In the genomic region with DNA sequence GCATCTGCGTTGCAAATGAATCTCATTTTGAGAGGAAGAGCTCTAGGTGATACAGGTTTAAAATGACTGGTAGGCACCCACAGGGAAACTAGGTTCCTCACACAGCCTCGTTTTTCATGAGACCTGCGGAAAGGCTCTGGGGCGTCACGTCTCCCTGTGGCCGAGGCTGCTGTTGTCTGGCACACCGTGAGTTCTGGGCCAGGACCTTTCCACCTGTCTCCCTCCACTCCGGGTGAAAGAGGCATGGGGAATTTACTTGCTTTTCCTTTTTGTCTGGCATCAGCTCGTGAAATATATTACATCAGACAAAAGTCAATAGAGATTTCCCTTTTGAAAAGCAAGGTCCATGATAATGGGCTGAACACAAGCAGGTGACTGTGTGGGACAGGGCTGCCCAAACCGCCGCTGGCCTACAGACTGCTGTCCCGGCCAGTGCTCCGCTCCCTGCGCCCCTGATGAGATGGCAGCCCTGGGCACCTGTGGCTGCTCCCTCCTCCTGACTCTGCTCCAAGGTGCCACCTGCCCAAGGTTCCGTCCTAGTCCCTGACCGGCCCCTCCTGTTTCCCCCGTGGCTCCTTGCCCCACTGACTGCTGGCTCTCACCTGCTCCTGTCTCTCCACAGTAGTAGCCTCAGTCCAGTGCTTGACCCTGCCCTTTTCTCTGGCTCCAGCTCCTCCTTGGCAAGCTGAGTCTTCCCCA, we compare ENCODE assay signal across 1 cellular context.
TF ChIP-seq lines count a peak whose summit lies in the region.

No MANE protein-coding gene starts in this region.

TF ChIP-seq in HepG2, 621 proteins besides CTCF, POLR2A, EP300 and RAD21:
- TF ChIP-seq NR2F2 (IDR thresholded peaks at IDR 0.05; ENCODE audit: borderline replicate concordance, low read depth) (no peak), MEIS1 (CRISPR knock-in tag; IDR thresholded peaks at IDR 0.05; ENCODE audit: borderline replicate concordance) (no peak), ATF4 (CRISPR knock-in tag; IDR thresholded peaks at IDR 0.05) (peak in 1 of 2 experiments; percentile 52; a peak in 1 of 4 replicates), STAT5B (CRISPR knock-in tag; IDR thresholded peaks at IDR 0.05) (no peak), CREB3 (CRISPR knock-in tag; IDR thresholded peaks at IDR 0.05) (no peak), FOXA1 (IDR thresholded peaks at IDR 0.05) (no peak), FOXA1 (CRISPR knock-in tag; IDR thresholded peaks at IDR 0.05) (0 out of 2 replicates have a peak, but pooled peaks have one; percentile 13)
